Comparison of ENCODE assay signal across 23 cellular contexts in the genomic region with DNA sequence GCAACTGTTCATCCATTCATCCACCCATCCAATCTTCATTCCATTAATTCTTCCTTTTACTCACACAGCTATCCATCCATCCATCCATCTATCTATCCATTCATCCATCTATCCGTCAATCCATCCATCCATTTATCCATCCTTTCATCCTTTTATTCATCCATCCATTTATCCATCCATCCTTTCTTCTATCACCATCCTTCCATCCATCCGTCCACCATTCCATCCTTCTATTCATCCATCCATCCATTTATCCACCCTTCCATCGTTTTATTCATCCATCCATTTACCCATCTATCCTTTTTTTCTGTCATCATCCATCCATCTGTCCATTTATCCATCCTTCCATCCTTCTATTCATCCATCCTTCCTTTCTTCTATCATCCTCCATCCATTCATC.
"Had no signal": no experiment of that assay in that cellular context is flagged by ENCODE, and none has a peak within 500 bp of the region (broad histone marks: within the 10 kb centered on the region; RNA-seq: fewer than 3 reads in every experiment).

No MANE protein-coding gene starts in this region.

- H3K4me1 Mint-ChIP-seq: naive B cell had no signal

- H3K27ac ChIP-seq: coronary artery, dorsolateral prefrontal cortex, esophagus muscularis mucosa, foreskin keratinocyte, heart right ventricle, left lung, lower lobe of right lung had no signal

- DNase-seq: dermis blood vessel endothelial cell; dorsolateral prefrontal cortex; effector CD4-positive, alpha-beta T cell; effector memory CD4-positive, alpha-beta T cell; foreskin keratinocyte; glutamatergic neuron; head of caudate nucleus; heart right ventricle; hippocampal formation; left cardiac atrium; left lung; left ventricle myocardium superior; lower lobe of right lung; mucosa of descending colon; naive B cell had no signal

- FAIRE-seq: colon, endothelial cell of umbilical vein, frontal cortex, islet of Langerhans, keratinocyte had no signal

- H3K9me3 ChIP-seq: esophagus muscularis mucosa, heart right ventricle, left lung, lower lobe of right lung, mucosa of descending colon had no signal

- H3K27me3 ChIP-seq: esophagus muscularis mucosa, foreskin keratinocyte had no signal

- H3K27ac Mint-ChIP-seq: mesothelial cell of epicardium, naive B cell had no signal

- H3K9me3 Mint-ChIP-seq: mesothelial cell of epicardium had no signal

- ATAC-seq: foreskin keratinocyte, heart right ventricle, left cardiac atrium, left lung, left ventricle myocardium superior, lower lobe of right lung, mucosa of descending colon had no signal

- H3K4me1 ChIP-seq: foreskin keratinocyte, heart right ventricle, left lung, lower lobe of right lung had no signal

- H3K36me3 Mint-ChIP-seq: mesothelial cell of epicardium, naive B cell had no signal

- H3K4me3 Mint-ChIP-seq: mesothelial cell of epicardium, naive B cell had no signal

- H3K36me3 ChIP-seq: esophagus muscularis mucosa, heart right ventricle, left lung, lower lobe of right lung had no signal

- H3K4me3 ChIP-seq: coronary artery, dorsolateral prefrontal cortex, esophagus muscularis mucosa, heart right ventricle, left lung, lower lobe of right lung, mucosa of descending colon had no signal
